Comparison of ENCODE assay signal across 1 cellular context in the genomic region with DNA sequence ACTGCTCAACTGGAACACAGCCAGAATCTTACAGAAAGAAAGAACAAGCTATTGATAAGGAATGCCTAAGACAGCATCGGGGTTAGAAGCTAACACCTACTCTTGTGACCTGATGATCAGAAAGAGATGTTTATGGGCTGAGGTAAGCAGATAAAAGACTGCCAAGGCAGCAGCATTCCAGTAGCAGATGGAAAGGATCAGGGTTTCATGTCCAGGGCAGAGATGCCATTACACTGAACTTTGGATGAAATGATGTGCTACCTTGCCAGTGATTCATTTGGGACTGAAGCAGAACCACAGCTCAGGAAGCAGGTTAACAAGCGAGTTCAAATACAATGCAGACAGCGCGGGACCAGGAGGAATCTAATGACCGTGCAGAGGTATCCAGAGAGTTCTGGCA.
TF ChIP-seq lines count a peak whose summit lies in the region.

No MANE protein-coding gene starts in this region.

TF ChIP-seq in HepG2, 621 proteins besides CTCF, POLR2A, EP300 and RAD21:
- TF ChIP-seq PATZ1 (CRISPR knock-in tag; IDR thresholded peaks at IDR 0.05): no peak
- TF ChIP-seq CBX5 (CRISPR knock-in tag; IDR thresholded peaks at IDR 0.05; ENCODE audit: borderline replicate concordance): no peak
- TF ChIP-seq ZSCAN9 (CRISPR knock-in tag; IDR thresholded peaks at IDR 0.05; ENCODE audit: borderline replicate concordance): no peak
- no peak for TF ChIP-seq GRHL1 (CRISPR knock-in tag; conservative IDR thresholded peaks at IDR 0.05)
- no peak for TF ChIP-seq MAF1 (CRISPR knock-in tag; IDR thresholded peaks at IDR 0.05; ENCODE audit: borderline replicate concordance)
- TF ChIP-seq TBL1XR1 (IDR thresholded peaks at IDR 0.05; ENCODE audit: borderline replicate concordance, low read length, partially characterized antibody): no peak
- TF ChIP-seq, protein P1, sequence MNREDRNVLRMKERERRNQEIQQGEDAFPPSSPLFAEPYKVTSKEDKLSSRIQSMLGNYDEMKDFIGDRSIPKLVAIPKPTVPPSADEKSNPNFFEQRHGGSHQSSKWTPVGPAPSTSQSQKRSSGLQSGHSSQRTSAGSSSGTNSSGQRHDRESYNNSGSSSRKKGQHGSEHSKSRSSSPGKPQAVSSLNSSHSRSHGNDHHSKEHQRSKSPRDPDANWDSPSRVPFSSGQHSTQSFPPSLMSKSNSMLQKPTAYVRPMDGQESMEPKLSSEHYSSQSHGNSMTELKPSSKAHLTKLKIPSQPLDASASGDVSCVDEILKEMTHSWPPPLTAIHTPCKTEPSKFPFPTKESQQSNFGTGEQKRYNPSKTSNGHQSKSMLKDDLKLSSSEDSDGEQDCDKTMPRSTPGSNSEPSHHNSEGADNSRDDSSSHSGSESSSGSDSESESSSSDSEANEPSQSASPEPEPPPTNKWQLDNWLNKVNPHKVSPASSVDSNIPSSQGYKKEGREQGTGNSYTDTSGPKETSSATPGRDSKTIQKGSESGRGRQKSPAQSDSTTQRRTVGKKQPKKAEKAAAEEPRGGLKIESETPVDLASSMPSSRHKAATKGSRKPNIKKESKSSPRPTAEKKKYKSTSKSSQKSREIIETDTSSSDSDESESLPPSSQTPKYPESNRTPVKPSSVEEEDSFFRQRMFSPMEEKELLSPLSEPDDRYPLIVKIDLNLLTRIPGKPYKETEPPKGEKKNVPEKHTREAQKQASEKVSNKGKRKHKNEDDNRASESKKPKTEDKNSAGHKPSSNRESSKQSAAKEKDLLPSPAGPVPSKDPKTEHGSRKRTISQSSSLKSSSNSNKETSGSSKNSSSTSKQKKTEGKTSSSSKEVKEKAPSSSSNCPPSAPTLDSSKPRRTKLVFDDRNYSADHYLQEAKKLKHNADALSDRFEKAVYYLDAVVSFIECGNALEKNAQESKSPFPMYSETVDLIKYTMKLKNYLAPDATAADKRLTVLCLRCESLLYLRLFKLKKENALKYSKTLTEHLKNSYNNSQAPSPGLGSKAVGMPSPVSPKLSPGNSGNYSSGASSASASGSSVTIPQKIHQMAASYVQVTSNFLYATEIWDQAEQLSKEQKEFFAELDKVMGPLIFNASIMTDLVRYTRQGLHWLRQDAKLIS (CRISPR knock-in tag; IDR thresholded peaks at IDR 0.05): no peak
- no peak for TF ChIP-seq DBP (CRISPR knock-in tag; IDR thresholded peaks at IDR 0.05; ENCODE audit: not compliant biosample characterization)
- no peak for TF ChIP-seq ELF1 (CRISPR knock-in tag; IDR thresholded peaks at IDR 0.05)
- no peak for TF ChIP-seq ZFP36L2 (CRISPR knock-in tag; IDR thresholded peaks at IDR 0.05)
- no peak for TF ChIP-seq ZNF775 (CRISPR knock-in tag; IDR thresholded peaks at IDR 0.05; ENCODE audit: borderline replicate concordance)
- no peak for TF ChIP-seq NCOA2 (CRISPR knock-in tag; IDR thresholded peaks at IDR 0.05)
- no peak for TF ChIP-seq ZMYM3 (CRISPR knock-in tag; IDR thresholded peaks at IDR 0.05)
- no peak for TF ChIP-seq FOXO1 (CRISPR knock-in tag; IDR thresholded peaks at IDR 0.05)
- no peak for TF ChIP-seq ZNF207 (IDR thresholded peaks at IDR 0.05; ENCODE audit: borderline replicate concordance)
- TF ChIP-seq ZNF616 (CRISPR knock-in tag; IDR thresholded peaks at IDR 0.05; ENCODE audit: low read depth): no peak
- no peak for TF ChIP-seq ATF1 (CRISPR knock-in tag; IDR thresholded peaks at IDR 0.05)
- no peak for TF ChIP-seq ZNF574 (CRISPR knock-in tag; IDR thresholded peaks at IDR 0.05)
- no peak for TF ChIP-seq TAF15 (IDR thresholded peaks at IDR 0.05; ENCODE audit: low read depth, low read length, poor library complexity, severe bottlenecking)
